In the genomic region with DNA sequence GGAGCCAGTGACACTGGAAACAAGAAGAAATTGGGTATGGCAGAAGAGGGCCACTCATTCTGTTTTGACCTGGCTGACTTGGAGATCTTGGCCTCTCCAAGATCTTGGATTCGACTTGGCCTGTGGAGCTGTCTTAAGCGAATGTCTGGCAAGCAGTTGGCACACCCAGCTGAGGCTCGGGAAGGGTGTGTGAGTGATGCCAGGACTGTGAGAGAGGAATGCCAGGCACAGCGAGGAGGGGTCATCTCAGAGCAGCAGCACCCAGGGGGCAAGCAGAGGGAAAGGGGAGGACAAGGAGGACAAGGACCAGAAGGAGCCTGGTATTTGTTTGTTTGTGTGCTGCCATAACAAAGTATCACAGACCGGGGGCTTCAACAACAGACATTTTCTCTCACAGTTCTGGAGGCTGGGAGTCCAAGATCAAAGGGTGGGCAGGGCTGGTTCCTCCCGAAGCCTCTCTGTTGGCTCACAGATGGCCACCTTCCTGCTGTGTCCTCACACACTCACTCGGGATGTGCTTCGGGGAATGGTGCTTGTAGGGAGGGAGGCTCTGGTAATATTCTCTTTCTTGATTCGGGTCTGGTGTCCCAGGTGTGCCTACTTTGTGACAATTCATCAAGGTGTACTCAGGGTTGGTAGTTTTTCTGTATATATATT, we compare ENCODE assay signal across 1 cellular context.
TF ChIP-seq lines count a peak whose summit lies in the region.

No MANE protein-coding gene starts in this region.

TF ChIP-seq in GM12891, 5 proteins besides CTCF, POLR2A, EP300 and RAD21 (continued from another document):
- TF ChIP-seq SPI1 (IDR thresholded peaks at IDR 0.05; ENCODE audit: low read depth, low read length): no peak
- no peak for TF ChIP-seq POLR2AphosphoS5 (IDR thresholded peaks at IDR 0.05; ENCODE audit: low read depth, low read length)
- TF ChIP-seq TAF1 (IDR thresholded peaks at IDR 0.05; ENCODE audit: low read depth, low read length): no peak
